In genomic region chr10:74008212-74008731, GRCh38 we compare ENCODE assay signal across 1 cellular context.
A peak's percentile ranks its signal among the peaks of the same experiment; 100 is the strongest.
TF ChIP-seq lines count a peak whose summit lies in the region.

No MANE protein-coding gene starts in this region.

TF ChIP-seq in K562, 482 proteins besides CTCF, POLR2A, EP300 and RAD21:
- no peak for TF ChIP-seq ZNF77 (CRISPR knock-in tag; IDR thresholded peaks at IDR 0.05)
- TF ChIP-seq ARNT (IDR thresholded peaks at IDR 0.05): peak in 1 of 2 experiments; percentile 32; a peak in 1 of 4 replicates
- peak; percentile 95 for TF ChIP-seq MEF2D (tag; conservative IDR thresholded peaks at IDR 0.05; ENCODE audit: low read depth)
- TF ChIP-seq SMARCE1 (IDR thresholded peaks at IDR 0.05): peak; percentile 64; the same call in 1 of the 2 replicates
- 0 out of 4 replicates have a peak, but pooled peaks of 1 of the 2 experiments have one; percentile 39 for TF ChIP-seq MAZ (CRISPR knock-in tag; conservative IDR thresholded peaks at IDR 0.05 in 1 of 2, IDR thresholded peaks at IDR 0.05 in 1 of 2)
- no peak for TF ChIP-seq TRIM28 (IDR thresholded peaks at IDR 0.05)
- TF ChIP-seq GATA2 (CRISPR knock-in tag; IDR thresholded peaks at IDR 0.05): 0 out of 2 replicates have a peak, but pooled peaks have one; percentile 11
- peak; percentile 66 for TF ChIP-seq ARID1B (IDR thresholded peaks at IDR 0.05)
- 0 out of 2 replicates have a peak, but pooled peaks have one; percentile 14 for TF ChIP-seq NFIC (IDR thresholded peaks at IDR 0.05)
- TF ChIP-seq FOSL1 (tag; conservative IDR thresholded peaks at IDR 0.05): peak; percentile 81
- TF ChIP-seq RBM15 (IDR thresholded peaks at IDR 0.05; ENCODE audit: insufficient read depth, low read length): no peak
- no peak for TF ChIP-seq KAT8 (IDR thresholded peaks at IDR 0.05; ENCODE audit: low read depth)
- TF ChIP-seq GABPB1 (CRISPR knock-in tag; IDR thresholded peaks at IDR 0.05): 0 out of 2 replicates have a peak, but pooled peaks have one; percentile 23
- TF ChIP-seq SOX6 (IDR thresholded peaks at IDR 0.05): peak; percentile 92
- TF ChIP-seq NELFE (IDR thresholded peaks at IDR 0.05; ENCODE audit: insufficient read depth, insufficient read length): no peak
- TF ChIP-seq ERF (CRISPR knock-in tag; IDR thresholded peaks at IDR 0.05): no peak
- TF ChIP-seq ZBTB5 (IDR thresholded peaks at IDR 0.05): 0 out of 2 replicates have a peak, but pooled peaks have one; percentile 20
- TF ChIP-seq ARID3A (IDR thresholded peaks at IDR 0.05; ENCODE audit: borderline replicate concordance, low read depth, low read length): peak; percentile 74; the same call in 1 of the 2 replicates
- TF ChIP-seq RCOR1 (IDR thresholded peaks at IDR 0.05; ENCODE audit: borderline replicate concordance in 1 of 2, low read depth in 2 of 2, low read length in 2 of 2): no peak
- TF ChIP-seq MEF2A (IDR thresholded peaks at IDR 0.05; ENCODE audit: control insufficient read depth, low read depth, low read length): peak; percentile 96
- no peak; the same call in 1 of the 2 replicates for TF ChIP-seq TEAD4 (IDR thresholded peaks at IDR 0.05; ENCODE audit: low read length)
- no peak for TF ChIP-seq TEAD4 (CRISPR knock-in tag; IDR thresholded peaks at IDR 0.05; ENCODE audit: borderline replicate concordance)
- TF ChIP-seq KHSRP (IDR thresholded peaks at IDR 0.05): 0 out of 2 replicates have a peak, but pooled peaks have one; percentile 4
- peak; percentile 65 for TF ChIP-seq DPF2 (IDR thresholded peaks at IDR 0.05)
- TF ChIP-seq CCNT2 (IDR thresholded peaks at IDR 0.05; ENCODE audit: borderline replicate concordance, extremely low read depth, insufficient read length, low read depth, low read length): peak; percentile 35
- no peak for TF ChIP-seq CREM (IDR thresholded peaks at IDR 0.05; ENCODE audit: low read depth)
- TF ChIP-seq DIDO1 (tag; IDR thresholded peaks at IDR 0.05; ENCODE audit: low read depth): no peak
- no peak for TF ChIP-seq NCOA4 (IDR thresholded peaks at IDR 0.05; ENCODE audit: partially characterized antibody)
- TF ChIP-seq YBX1 (IDR thresholded peaks at IDR 0.05): no peak
- TF ChIP-seq SMARCA4 (IDR thresholded peaks at IDR 0.05): peak; percentile 64
- 0 out of 2 replicates have a peak, but pooled peaks have one; percentile 24 for TF ChIP-seq EHMT2 (IDR thresholded peaks at IDR 0.05)
- TF ChIP-seq SP2 (IDR thresholded peaks at IDR 0.05; ENCODE audit: extremely low read depth, low read depth, low read length, poor library complexity, severe bottlenecking): no peak
- TF ChIP-seq JUND (IDR thresholded peaks at IDR 0.05; ENCODE audit: borderline replicate concordance, low read depth, low read length): peak; percentile 51; the same call in 1 of the 2 replicates
- 0 out of 3 replicates have a peak, but pooled peaks have one; percentile 32 for TF ChIP-seq JUND (tag; IDR thresholded peaks at IDR 0.05; ENCODE audit: borderline replicate concordance, low read depth, low read length)
- no peak for TF ChIP-seq ZNF324 (CRISPR knock-in tag; IDR thresholded peaks at IDR 0.05)
- TF ChIP-seq ATF4 (CRISPR knock-in tag; IDR thresholded peaks at IDR 0.05): no peak
- 0 out of 2 replicates have a peak, but pooled peaks have one; percentile 20 for TF ChIP-seq NFE2 (IDR thresholded peaks at IDR 0.05; ENCODE audit: low read depth)
- TF ChIP-seq NR1H2 (CRISPR knock-in tag; IDR thresholded peaks at IDR 0.05): no peak
- 0 out of 2 replicates have a peak, but pooled peaks have one; percentile 47 for TF ChIP-seq ZNF592 (IDR thresholded peaks at IDR 0.05)
- TF ChIP-seq POLR2AphosphoS2 (IDR thresholded peaks at IDR 0.05; ENCODE audit: low read length): no peak
- peak; percentile 50 for TF ChIP-seq ATF3 (IDR thresholded peaks at IDR 0.05)
- 0 out of 2 replicates have a peak, but pooled peaks have one; percentile 33 for TF ChIP-seq ATF3 (CRISPR knock-in tag; conservative IDR thresholded peaks at IDR 0.05)
- no peak for TF ChIP-seq HSF4 (CRISPR knock-in tag; IDR thresholded peaks at IDR 0.05; ENCODE audit: borderline replicate concordance)
- TF ChIP-seq CBFA2T3 (IDR thresholded peaks at IDR 0.05): peak; percentile 23; the same call in 1 of the 2 replicates
- TF ChIP-seq GATAD2B (IDR thresholded peaks at IDR 0.05; ENCODE audit: borderline replicate concordance): peak; percentile 19; the same call in 1 of the 2 replicates
- no peak for TF ChIP-seq GTF2B (IDR thresholded peaks at IDR 0.05; ENCODE audit: extremely low read depth, insufficient read length)
- no peak for TF ChIP-seq RFX7 (CRISPR knock-in tag; IDR thresholded peaks at IDR 0.05)
